ENCODE assay signal across 8 cellular contexts in the genomic region with DNA sequence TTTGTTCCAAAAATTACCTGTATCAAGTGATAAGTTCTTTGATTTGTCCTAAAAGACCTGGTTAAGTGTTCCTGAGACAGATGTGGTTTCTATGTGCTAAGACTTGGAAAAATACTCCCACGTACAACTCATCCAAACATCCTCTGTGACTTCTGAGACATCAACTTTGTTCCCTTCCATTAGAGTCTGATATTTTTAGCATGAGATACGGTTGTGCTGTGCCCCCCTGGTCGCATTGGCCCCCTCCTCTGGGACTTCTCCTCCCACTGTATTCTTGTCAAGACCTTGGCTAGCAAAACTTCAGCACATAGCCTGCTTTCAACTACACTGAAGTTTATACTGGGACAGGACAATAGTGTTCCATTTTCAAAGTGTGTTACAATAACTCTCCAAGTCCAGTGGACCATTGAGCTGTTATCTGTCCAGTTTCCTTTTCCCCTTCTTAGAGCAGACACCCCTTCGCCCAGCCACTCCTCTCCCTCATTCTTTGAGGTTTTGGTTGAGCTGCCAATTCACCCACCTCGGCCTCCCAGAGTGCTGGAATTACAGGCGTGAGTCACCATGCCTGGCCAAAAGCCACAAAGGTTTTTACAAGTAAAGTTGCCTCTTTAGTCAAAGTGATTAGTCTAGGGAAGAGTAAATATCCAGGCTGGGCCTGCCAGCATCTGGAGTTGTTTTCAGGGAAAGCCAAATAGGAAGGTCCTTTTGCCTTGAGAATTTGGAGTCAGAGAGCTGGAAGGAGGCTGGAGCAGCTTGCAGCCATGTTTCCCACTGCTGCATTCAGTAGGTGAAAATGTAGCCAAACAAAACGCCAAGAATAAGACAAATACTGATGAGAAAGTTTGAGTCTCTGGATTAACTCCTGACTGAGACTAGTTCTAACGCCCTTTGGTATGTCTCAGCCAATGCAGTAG. TPM values are rescaled to one million over a fixed set of nuclear protein-coding genes. Genes with fewer than 3 reads are reported as not detected.
DNase-seq lines count a peak whose midpoint lies in the region; ATAC-seq and TF ChIP-seq lines count a peak whose summit lies in the region.

No MANE protein-coding gene starts in this region.

- peak; percentile 28 for DNase-seq in COLO829 (ENCODE audit: low spot score)
- peak; percentile 95 for DNase-seq in LHCN-M2 (ENCODE audit: low read depth)
- DNase-seq in mammary epithelial cell, result peak; percentile 95
- peak; percentile 93 for DNase-seq in lung (ENCODE audit: low spot score)
- DNase-seq in uterus, result peak; percentile 83 to 92
- DNase-seq in activated CD4-positive, CD25-positive, alpha-beta regulatory T cell (lab: John Stamatoyannopoulos, UW), result no peak

- H3K27ac ChIP-seq in mammary epithelial cell (ENCODE audit: insufficient read depth, low read depth, low read length) (peak overlapping the region; percentile 26), lung (ENCODE audit: low read depth in 1 of 2, low read length in 1 of 2) (peak overlapping the region; percentile 34 to 66), uterus (peak overlapping the region; percentile 63 to 77)

- no peaks in the 10 kb centered on the region for H3K36me3 ChIP-seq in mammary epithelial cell (ENCODE audit: insufficient read depth, low read length)
- H3K36me3 ChIP-seq in lung (ENCODE audit: control insufficient read depth in 2 of 2, insufficient read depth in 2 of 2, low read length in 2 of 2), result peaks cover 0 to 12% of the 10 kb centered on the region in 2 donors
- H3K36me3 ChIP-seq in uterus, result no peaks in the 10 kb centered on the region

- H3K9me3 ChIP-seq in mammary epithelial cell (replicated peaks; ENCODE audit: insufficient read depth, low read length) (no peaks in the 10 kb centered on the region), lung (ENCODE audit: control insufficient read depth in 2 of 2, insufficient read depth in 1 of 2, low read length in 1 of 2) (no peaks in the 10 kb centered on the region), uterus (no peaks in the 10 kb centered on the region)

- intact Hi-C loops in mammary epithelial cell (cut with micrococcal nuclease), result loop anchor here (1.0 to 2.0 kb wide), 2 partner anchors 26 to 32 kb away; no protein-coding TSS in a partner anchor
- intact Hi-C loops in uterus (cut with DNase I; ENCODE audit: low total_unique reads), result no loop called here

- H3K4me1 ChIP-seq in mammary epithelial cell (ENCODE audit: insufficient read depth, low read length), result peaks cover 14% of the 10 kb centered on the region
- H3K4me1 ChIP-seq in lung (ENCODE audit: control insufficient read depth in 2 of 2, insufficient read depth in 2 of 2, low read length in 2 of 2), result peaks cover under 1 to 10% of the 10 kb centered on the region in 2 donors
- H3K4me1 ChIP-seq in uterus, result no peaks in the 10 kb centered on the region

- no peaks in the 10 kb centered on the region for H3K79me2 ChIP-seq in mammary epithelial cell (ENCODE audit: insufficient read depth, low read length)

- TF ChIP-seq POLR2A in uterus (IDR thresholded peaks at IDR 0.05), result no peak

- dilution Hi-C loops in mammary epithelial cell (cut with HindIII; ENCODE audit: low sequenced_read_pairs), result no loop called here

- H2AFZ ChIP-seq in mammary epithelial cell (ENCODE audit: low read depth, low read length), result no peak overlapping the region

- H3K9ac ChIP-seq in mammary epithelial cell (ENCODE audit: insufficient read depth, low read length), result no peak overlapping the region

- CTCF ChIA-PET in mammary epithelial cell (lab: Charles Lee; ENCODE audit: low non-redundant PET), result no interaction called here

- TF ChIP-seq CTCF in mammary epithelial cell (conservative IDR thresholded peaks at IDR 0.05 in 1 of 2, IDR thresholded peaks at IDR 0.05 in 1 of 2; ENCODE audit: extremely low read depth in 1 of 2, insufficient read depth in 1 of 2, low read depth in 1 of 2, low read length in 2 of 2) (no peak), lung (IDR thresholded peaks at IDR 0.05; ENCODE audit: control extremely low read depth, extremely low read depth) (no peak), uterus (IDR thresholded peaks at IDR 0.05) (no peak)

- H3K27me3 ChIP-seq in mammary epithelial cell (ENCODE audit: insufficient read depth, low read length) (no peaks in the 10 kb centered on the region), lung (ENCODE audit: control insufficient read depth, insufficient read depth) (no peaks in the 10 kb centered on the region), uterus (no peaks in the 10 kb centered on the region)

- BruUV-seq in mammary epithelial cell (replicated peaks; lab: Mats Ljungman, UMichigan), result no TSS peak

- H4K20me1 ChIP-seq in mammary epithelial cell (ENCODE audit: insufficient read depth, low read length), result no peaks in the 10 kb centered on the region

- no peak overlapping the region for H3K4me3 ChIP-seq in mammary epithelial cell (replicated peaks in 1 of 3; ENCODE audit: insufficient read depth in 1 of 3, low read depth in 2 of 3, low read length in 3 of 3)
- no peak overlapping the region for H3K4me3 ChIP-seq in lung
- no peak overlapping the region for H3K4me3 ChIP-seq in uterus

- in situ Hi-C loops in mammary epithelial cell (cut with MboI; ENCODE audit: low sequenced_read_pairs in 2 of 2), result no loop called here

- peak overlapping the region; percentile 66 for H3K4me2 ChIP-seq in mammary epithelial cell (ENCODE audit: insufficient read depth, low read depth, low read length)

- WGBS in mammary epithelial cell (ENCODE audit: low coverage, missing lambda C conversion rate), result 20% methylated on average over 8 of the region's 8 CpGs
- WGBS in lung, 2 donors, result 36 to 55% methylated on average over 8 of the region's 8 CpGs

- peak; percentile 81 for ATAC-seq in lung (ENCODE audit: insufficient read depth, low FRiP score)
- ATAC-seq in HG02938 (IDR thresholded peaks at IDR 0.05; ENCODE audit: unreplicated experiment), result no peak
- ATAC-seq in GM21526 (IDR thresholded peaks at IDR 0.05; ENCODE audit: low FRiP score, unreplicated experiment), result no peak

RNA-seq across cellular contexts. Expression of a gene that starts 17.8 kb away (rescaled TPM):
- 5.1 and 6.3 TPM in 2 replicates for total RNA-seq in LHCN-M2 (2014; rRNA removed)
- polyA plus RNA-seq in LHCN-M2 (2012), result 167 TPM
- total RNA-seq in mammary epithelial cell, result 100 to 1,000 TPM; 105 to 364 TPM
- 290 TPM for polyA plus RNA-seq in mammary epithelial cell
- polyA minus RNA-seq in mammary epithelial cell, result 643 TPM
- total RNA-seq in lung, result 100 to 1,000 TPM in 1 of 2 donors, 10 to 100 TPM in 1; 61.4 to 243 TPM
- polyA plus RNA-seq in lung, result 100 to 1,000 TPM; 156 to 200 TPM
- 100 to 1,000 TPM in 2 of 4 donors, 10 to 100 TPM in 2; 14.0 to 192 (median 86.7) TPM for total RNA-seq in uterus

Comparison
In these comparisons a context has a peak if more than half of its experiments do, and no peak if none do; other contexts are left out.
1. DNase-seq: peak in COLO829 (single experiment), LHCN-M2 (single experiment), mammary epithelial cell (single experiment), lung (single experiment) and uterus (2 of 2); none in activated CD4-positive, CD25-positive, alpha-beta regulatory T cell (0 of 4).
2. Peak in every context shown above with its lines, with median percentiles within 50 percentile points of each other: H3K27ac ChIP-seq.